ENCODE assay signal across 1 cellular context in the genomic region with DNA sequence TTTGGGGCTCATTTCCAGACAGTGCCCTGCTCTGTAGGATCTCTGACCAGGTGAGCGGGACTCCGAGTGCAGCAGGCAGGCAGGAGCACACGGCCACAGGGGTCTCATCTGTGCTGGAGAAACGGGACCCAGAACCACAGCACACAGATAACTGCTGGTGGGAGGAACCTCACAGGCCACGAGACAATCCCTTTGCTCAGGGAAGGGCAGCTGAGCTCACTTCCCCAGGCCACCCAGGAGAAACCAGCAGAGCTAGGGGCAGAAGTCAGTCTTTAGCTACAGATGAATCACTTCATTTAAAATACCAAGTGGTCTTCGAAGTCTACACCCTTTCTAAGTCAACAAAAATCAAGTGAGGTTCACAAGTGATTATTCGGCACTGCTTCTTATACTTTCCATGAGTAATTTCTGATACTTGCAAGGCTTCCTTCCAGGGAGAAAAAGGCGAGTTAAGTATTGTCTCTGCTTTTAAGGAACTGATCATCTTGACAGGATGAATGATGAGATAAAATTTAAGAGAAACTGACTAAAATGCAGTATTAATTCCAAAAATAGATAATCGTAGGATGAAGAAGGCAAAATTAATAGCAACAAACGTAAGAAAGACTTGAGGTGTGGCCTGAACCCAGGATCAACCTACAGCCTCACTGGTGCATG.
TF ChIP-seq lines count a peak whose summit lies in the region.

No MANE protein-coding gene starts in this region.

TF ChIP-seq in HepG2, 621 proteins besides CTCF, POLR2A, EP300 and RAD21:
- TF ChIP-seq ZC3H13 (CRISPR knock-in tag; IDR thresholded peaks at IDR 0.05): 0 out of 2 replicates have a peak, but pooled peaks have one; percentile 2
- no peak for TF ChIP-seq SMARCE1 (IDR thresholded peaks at IDR 0.05; ENCODE audit: borderline replicate concordance)
- TF ChIP-seq, protein P1, sequence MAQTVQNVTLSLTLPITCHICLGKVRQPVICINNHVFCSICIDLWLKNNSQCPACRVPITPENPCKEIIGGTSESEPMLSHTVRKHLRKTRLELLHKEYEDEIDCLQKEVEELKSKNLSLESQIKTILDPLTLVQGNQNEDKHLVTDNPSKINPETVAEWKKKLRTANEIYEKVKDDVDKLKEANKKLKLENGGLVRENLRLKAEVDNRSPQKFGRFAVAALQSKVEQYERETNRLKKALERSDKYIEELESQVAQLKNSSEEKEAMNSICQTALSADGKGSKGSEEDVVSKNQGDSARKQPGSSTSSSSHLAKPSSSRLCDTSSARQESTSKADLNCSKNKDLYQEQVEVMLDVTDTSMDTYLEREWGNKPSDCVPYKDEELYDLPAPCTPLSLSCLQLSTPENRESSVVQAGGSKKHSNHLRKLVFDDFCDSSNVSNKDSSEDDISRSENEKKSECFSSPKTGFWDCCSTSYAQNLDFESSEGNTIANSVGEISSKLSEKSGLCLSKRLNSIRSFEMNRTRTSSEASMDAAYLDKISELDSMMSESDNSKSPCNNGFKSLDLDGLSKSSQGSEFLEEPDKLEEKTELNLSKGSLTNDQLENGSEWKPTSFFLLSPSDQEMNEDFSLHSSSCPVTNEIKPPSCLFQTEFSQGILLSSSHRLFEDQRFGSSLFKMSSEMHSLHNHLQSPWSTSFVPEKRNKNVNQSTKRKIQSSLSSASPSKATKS (CRISPR knock-in tag; IDR thresholded peaks at IDR 0.05): 0 out of 2 replicates have a peak, but pooled peaks have one; percentile 62
- TF ChIP-seq ZNF329 (CRISPR knock-in tag; IDR thresholded peaks at IDR 0.05; ENCODE audit: low read depth): 0 out of 2 replicates have a peak, but pooled peaks have one; percentile 26
- no peak for TF ChIP-seq ZNF232 (CRISPR knock-in tag; IDR thresholded peaks at IDR 0.05; ENCODE audit: borderline replicate concordance)
- TF ChIP-seq ZNF777 (CRISPR knock-in tag; IDR thresholded peaks at IDR 0.05): no peak
- peak; percentile 33; the same call in 1 of the 2 replicates for TF ChIP-seq SP4 (CRISPR knock-in tag; IDR thresholded peaks at IDR 0.05)
- TF ChIP-seq, protein P2, sequence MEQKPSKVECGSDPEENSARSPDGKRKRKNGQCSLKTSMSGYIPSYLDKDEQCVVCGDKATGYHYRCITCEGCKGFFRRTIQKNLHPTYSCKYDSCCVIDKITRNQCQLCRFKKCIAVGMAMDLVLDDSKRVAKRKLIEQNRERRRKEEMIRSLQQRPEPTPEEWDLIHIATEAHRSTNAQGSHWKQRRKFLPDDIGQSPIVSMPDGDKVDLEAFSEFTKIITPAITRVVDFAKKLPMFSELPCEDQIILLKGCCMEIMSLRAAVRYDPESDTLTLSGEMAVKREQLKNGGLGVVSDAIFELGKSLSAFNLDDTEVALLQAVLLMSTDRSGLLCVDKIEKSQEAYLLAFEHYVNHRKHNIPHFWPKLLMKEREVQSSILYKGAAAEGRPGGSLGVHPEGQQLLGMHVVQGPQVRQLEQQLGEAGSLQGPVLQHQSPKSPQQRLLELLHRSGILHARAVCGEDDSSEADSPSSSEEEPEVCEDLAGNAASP (CRISPR knock-in tag; IDR thresholded peaks at IDR 0.05; ENCODE audit: borderline replicate concordance): no peak
- TF ChIP-seq, protein P3, sequence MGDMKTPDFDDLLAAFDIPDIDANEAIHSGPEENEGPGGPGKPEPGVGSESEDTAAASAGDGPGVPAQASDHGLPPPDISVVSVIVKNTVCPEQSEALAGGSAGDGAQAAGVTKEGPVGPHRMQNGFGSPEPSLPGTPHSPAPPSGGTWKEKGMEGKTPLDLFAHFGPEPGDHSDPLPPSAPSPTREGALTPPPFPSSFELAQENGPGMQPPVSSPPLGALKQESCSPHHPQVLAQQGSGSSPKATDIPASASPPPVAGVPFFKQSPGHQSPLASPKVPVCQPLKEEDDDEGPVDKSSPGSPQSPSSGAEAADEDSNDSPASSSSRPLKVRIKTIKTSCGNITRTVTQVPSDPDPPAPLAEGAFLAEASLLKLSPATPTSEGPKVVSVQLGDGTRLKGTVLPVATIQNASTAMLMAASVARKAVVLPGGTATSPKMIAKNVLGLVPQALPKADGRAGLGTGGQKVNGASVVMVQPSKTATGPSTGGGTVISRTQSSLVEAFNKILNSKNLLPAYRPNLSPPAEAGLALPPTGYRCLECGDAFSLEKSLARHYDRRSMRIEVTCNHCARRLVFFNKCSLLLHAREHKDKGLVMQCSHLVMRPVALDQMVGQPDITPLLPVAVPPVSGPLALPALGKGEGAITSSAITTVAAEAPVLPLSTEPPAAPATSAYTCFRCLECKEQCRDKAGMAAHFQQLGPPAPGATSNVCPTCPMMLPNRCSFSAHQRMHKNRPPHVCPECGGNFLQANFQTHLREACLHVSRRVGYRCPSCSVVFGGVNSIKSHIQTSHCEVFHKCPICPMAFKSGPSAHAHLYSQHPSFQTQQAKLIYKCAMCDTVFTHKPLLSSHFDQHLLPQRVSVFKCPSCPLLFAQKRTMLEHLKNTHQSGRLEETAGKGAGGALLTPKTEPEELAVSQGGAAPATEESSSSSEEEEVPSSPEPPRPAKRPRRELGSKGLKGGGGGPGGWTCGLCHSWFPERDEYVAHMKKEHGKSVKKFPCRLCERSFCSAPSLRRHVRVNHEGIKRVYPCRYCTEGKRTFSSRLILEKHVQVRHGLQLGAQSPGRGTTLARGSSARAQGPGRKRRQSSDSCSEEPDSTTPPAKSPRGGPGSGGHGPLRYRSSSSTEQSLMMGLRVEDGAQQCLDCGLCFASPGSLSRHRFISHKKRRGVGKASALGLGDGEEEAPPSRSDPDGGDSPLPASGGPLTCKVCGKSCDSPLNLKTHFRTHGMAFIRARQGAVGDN (CRISPR knock-in tag; IDR thresholded peaks at IDR 0.05): peak; percentile 44
- TF ChIP-seq EED (CRISPR knock-in tag; IDR thresholded peaks at IDR 0.05): 0 out of 2 replicates have a peak, but pooled peaks have one; percentile 45
- TF ChIP-seq ZNF34 (CRISPR knock-in tag; IDR thresholded peaks at IDR 0.05; ENCODE audit: borderline replicate concordance): 0 out of 2 replicates have a peak, but pooled peaks have one; percentile 2
